Comparison of ENCODE assay signal across 17 cellular contexts in the genomic region with DNA sequence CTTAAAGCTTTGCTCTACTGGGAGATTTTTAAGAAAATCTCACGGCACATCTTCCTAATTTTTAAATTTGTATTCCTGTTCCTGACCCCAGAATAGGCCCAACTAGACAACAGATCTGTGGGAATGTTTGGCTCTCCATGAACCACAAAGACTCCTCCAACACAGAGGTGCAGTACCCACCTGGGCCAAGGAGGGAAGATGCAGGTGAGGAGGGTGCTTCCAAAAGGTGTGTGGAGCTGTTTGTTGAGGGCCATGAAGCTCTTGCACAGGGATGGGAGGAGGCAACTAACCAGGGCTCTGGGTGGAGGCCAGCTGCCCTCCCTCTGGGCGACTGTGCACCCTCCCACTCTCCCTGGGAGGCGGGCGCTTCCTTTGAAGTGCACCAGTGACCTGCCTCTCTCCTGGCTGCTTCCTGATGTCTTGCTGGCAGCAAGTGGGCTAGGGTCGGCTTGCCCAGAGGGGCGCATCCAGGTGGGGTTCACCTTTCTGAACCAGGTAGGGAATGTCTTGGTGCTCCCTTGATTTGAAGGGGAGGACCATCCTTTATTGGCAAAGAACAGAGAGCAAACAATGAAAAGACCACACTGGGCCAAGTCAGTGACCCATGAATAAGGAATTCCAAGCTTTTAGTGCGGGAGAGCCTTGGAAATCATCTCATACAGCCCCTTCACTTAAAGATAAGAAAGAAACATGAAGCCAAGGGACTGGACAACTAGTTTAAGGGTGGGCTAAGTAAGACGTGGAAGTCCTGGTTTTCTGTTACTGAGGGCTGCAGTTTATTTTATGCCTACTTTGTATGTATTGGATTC.
DNase-seq lines count a peak whose midpoint lies in the region; ATAC-seq, FAIRE-seq and TF ChIP-seq lines count a peak whose summit lies in the region.
"Had no signal": no experiment of that assay in that cellular context is flagged by ENCODE, and none has a peak within 500 bp of the region (broad histone marks: within the 10 kb centered on the region; RNA-seq: fewer than 3 reads in every experiment).

No MANE protein-coding gene starts in this region.

- TF ChIP-seq CTCF in K562 (IDR thresholded peaks at IDR 0.05 in 2 of 3, conservative IDR thresholded peaks at IDR 0.05 in 1 of 3; ENCODE audit: insufficient read depth in 2 of 3, low read depth in 1 of 3, low read length in 3 of 3) (no peak), neural crest cell (conservative IDR thresholded peaks at IDR 0.05) (no peak)

- H3K9me1 ChIP-seq in K562 (ENCODE audit: control insufficient read depth, insufficient read depth, low read length) = no peaks in the 10 kb centered on the region

- H3K27ac ChIP-seq in K562 (ENCODE audit: extremely low read depth, low read depth, low read length) = no peak overlapping the region
- H3K27ac ChIP-seq: C4-2B, testis had no signal

- DNase-seq in Caki2 (ENCODE audit: low read depth) (peak; percentile 10), LoVo (ENCODE audit: low spot score) (peak; percentile 2), K562 (ENCODE audit: extremely low read depth in 1 of 4, low spot score in 3 of 4) (no peak), neural crest cell (ENCODE audit: low read depth, low spot score) (no peak), KG1 (lab: John Stamatoyannopoulos, UW) (no peak), DMS79 (lab: John Stamatoyannopoulos, UW) (no peak), DMS114 treated with DMSO at 0.1 percent for 48 hours (lab: John Stamatoyannopoulos, UW; ENCODE audit: unreplicated experiment) (no peak)
- DNase-seq in activated CD4-positive, alpha-beta T cell treated with anti-CD3 and anti-CD28 coated beads for 48 hours = no peak
- DNase-seq: activated CD8-positive, alpha-beta memory T cell treated with anti-CD3 and anti-CD28 coated beads, Interleukin-2, amount 50 U/mL, for 4 hours; activated naive CD8-positive, alpha-beta T cell treated with anti-CD3 and anti-CD28 coated beads, Interleukin-2, amount 10 ng/mL, durations not matched to agents 7 days and 5 days; effector memory CD4-positive, alpha-beta T cell; HFFc6; NCI-H1694; testis had no signal

- POLR2A ChIA-PET in K562 (lab: Yijun Ruan, JAX) = interaction anchor here (1.0 to 1.5 kb wide), 3 partner anchors 11 to 108 kb away, joined by 3 read pairs; no protein-coding TSS in a partner anchor

- no peaks in the 10 kb centered on the region for H3K36me3 ChIP-seq in K562 (ENCODE audit: control insufficient read depth, insufficient read depth, low read length)

- no peak overlapping the region for H3K9ac ChIP-seq in K562 (ENCODE audit: insufficient read depth in 1 of 2, low read depth in 2 of 2, low read length in 2 of 2)

- peaks cover 10% of the 10 kb centered on the region for H3K4me1 Mint-ChIP-seq in neural crest cell

- H3K79me2 ChIP-seq in K562 (ENCODE audit: control insufficient read depth, insufficient read depth, low read length) = no peaks in the 10 kb centered on the region

- in situ Hi-C loops in Caki2 (cut with HindIII; ENCODE audit: low pct_unique_long_range_greater_than_20kb, low sequenced_read_pairs) = no loop called here
- in situ Hi-C loops in K562 (cut with MboI) = no loop called here

- TF ChIP-seq POLR2A in K562 (conservative IDR thresholded peaks at IDR 0.05) = no peak

- H3K4me1 ChIP-seq in K562 (replicated peaks in 1 of 2; ENCODE audit: control insufficient read depth in 2 of 2, insufficient read depth in 2 of 2, low read length in 2 of 2) = peaks cover 0 to 4% of the 10 kb centered on the region in 2 experiments; a peak in 1 of 5 replicates

- intact Hi-C loops in K562 (cut with micrococcal nuclease) = no loop called here

- no peak for FAIRE-seq in K562 (lab: Jason Lieb, UNC)
- FAIRE-seq: frontal cortex, G401.6 had no signal

- H3K36me3 Mint-ChIP-seq in neural crest cell (ENCODE audit: low read depth) = no peaks in the 10 kb centered on the region
- H3K36me3 Mint-ChIP-seq: activated naive CD8-positive, alpha-beta T cell treated with anti-CD3 and anti-CD28 coated beads, Interleukin-2, amount 10 ng/mL, durations not matched to agents 7 days and 5 days had no signal

- TF ChIP-seq RAD21 in K562 (CRISPR knock-in tag; conservative IDR thresholded peaks at IDR 0.05 in 1 of 2, IDR thresholded peaks at IDR 0.05 in 1 of 2) = no peak

- WGBS in K562 (ENCODE audit: insufficient coverage, low coverage, missing lambda C conversion rate) = 3% methylated on average over 8 of the region's 8 CpGs

- no peak overlapping the region for H3K4me3 Mint-ChIP-seq in neural crest cell
- H3K4me3 Mint-ChIP-seq: activated naive CD8-positive, alpha-beta T cell treated with anti-CD3 and anti-CD28 coated beads, Interleukin-2, amount 10 ng/mL, durations not matched to agents 7 days and 5 days; HFFc6 had no signal

- no peaks in the 10 kb centered on the region for H3K9me3 Mint-ChIP-seq in neural crest cell
- H3K9me3 Mint-ChIP-seq: activated naive CD8-positive, alpha-beta T cell treated with anti-CD3 and anti-CD28 coated beads, Interleukin-2, amount 10 ng/mL, durations not matched to agents 7 days and 5 days; HFFc6 had no signal

- ATAC-seq in K562 = peak; percentile 57; the same call in 2 of the 3 replicates

- H3K27me3 Mint-ChIP-seq in neural crest cell (ENCODE audit: low read depth) = no peaks in the 10 kb centered on the region
- H3K27me3 Mint-ChIP-seq: activated naive CD8-positive, alpha-beta T cell treated with anti-CD3 and anti-CD28 coated beads, Interleukin-2, amount 10 ng/mL, durations not matched to agents 7 days and 5 days had no signal

- no peak overlapping the region for H3K4me3 ChIP-seq in K562
- H3K4me3 ChIP-seq: testis had no signal

- no peak overlapping the region for H2AFZ ChIP-seq in K562 (ENCODE audit: low read depth, low read length)

- H3K27me3 ChIP-seq in K562 (ENCODE audit: control insufficient read depth in 2 of 2, insufficient read depth in 2 of 2, low read length in 2 of 2) = peaks cover 5 to 42% of the 10 kb centered on the region in 2 experiments; a peak in 4 of 5 replicates
- H3K27me3 ChIP-seq: testis had no signal

- peak overlapping the region; percentile 64 for H3K27ac Mint-ChIP-seq in neural crest cell (ENCODE audit: unreplicated experiment)
- H3K27ac Mint-ChIP-seq: activated naive CD8-positive, alpha-beta T cell treated with anti-CD3 and anti-CD28 coated beads, Interleukin-2, amount 10 ng/mL, durations not matched to agents 7 days and 5 days; HFFc6 had no signal

- no peak for TF ChIP-seq EP300 in K562 (IDR thresholded peaks at IDR 0.05; ENCODE audit: low read length)

- CTCF ChIA-PET in K562 (lab: Yijun Ruan, JAX; ENCODE audit: low intra/inter-chr PET ratio) = interaction anchor here (0.5 kb wide), 1 partner anchor 89 kb away, joined by 3 read pairs; no protein-coding TSS in a partner anchor

- BruUV-seq in K562 (replicated peaks; lab: Mats Ljungman, UMichigan) = no TSS peak

- no peaks in the 10 kb centered on the region for H3K9me3 ChIP-seq in K562 (replicated peaks; ENCODE audit: control insufficient read depth, insufficient read depth, low read depth, low read length)
- H3K9me3 ChIP-seq: testis had no signal

- H4K20me1 ChIP-seq in K562 (replicated peaks; ENCODE audit: control insufficient read depth, insufficient read depth, low read length) = 0 out of 2 replicates have a peak, but pooled peaks cover 4% of the 10 kb centered on the region

- H3K4me2 ChIP-seq in K562 (ENCODE audit: insufficient read depth, low read length) = no peak overlapping the region

TF ChIP-seq in K562, 482 proteins besides CTCF, POLR2A, EP300 and RAD21:
- TF ChIP-seq RBM25 (IDR thresholded peaks at IDR 0.05; ENCODE audit: low read depth, low read length, severe bottlenecking) (no peak), VEZF1 (CRISPR knock-in tag; IDR thresholded peaks at IDR 0.05) (peak; percentile 46; the same call in 1 of the 2 replicates), HDAC3 (IDR thresholded peaks at IDR 0.05; ENCODE audit: borderline replicate concordance, partially characterized antibody) (no peak), EP400 (IDR thresholded peaks at IDR 0.05) (no peak), TAF15 (IDR thresholded peaks at IDR 0.05; ENCODE audit: low read depth, low read length) (no peak), USF1 (CRISPR knock-in tag; IDR thresholded peaks at IDR 0.05) (no peak), SLC30A9 (CRISPR knock-in tag; IDR thresholded peaks at IDR 0.05) (no peak), ZNF263 (CRISPR knock-in tag; IDR thresholded peaks at IDR 0.05; ENCODE audit: borderline replicate concordance) (0 out of 2 replicates have a peak, but pooled peaks have one; percentile 25)

Comparison
In these comparisons a context has a peak if more than half of its experiments do, and no peak if none do; other contexts are left out.
1. DNase-seq: peak in Caki2 (single experiment) and LoVo (single experiment); none in K562 (0 of 4), neural crest cell (single experiment), KG1 (single experiment), activated CD4-positive, alpha-beta T cell treated with anti-CD3 and anti-CD28 coated beads for 48 hours (single experiment), DMS79 (single experiment) and DMS114 treated with DMSO at 0.1 percent for 48 hours (single experiment).